Comparison of ENCODE assay signal across 1 cellular context in the genomic region with DNA sequence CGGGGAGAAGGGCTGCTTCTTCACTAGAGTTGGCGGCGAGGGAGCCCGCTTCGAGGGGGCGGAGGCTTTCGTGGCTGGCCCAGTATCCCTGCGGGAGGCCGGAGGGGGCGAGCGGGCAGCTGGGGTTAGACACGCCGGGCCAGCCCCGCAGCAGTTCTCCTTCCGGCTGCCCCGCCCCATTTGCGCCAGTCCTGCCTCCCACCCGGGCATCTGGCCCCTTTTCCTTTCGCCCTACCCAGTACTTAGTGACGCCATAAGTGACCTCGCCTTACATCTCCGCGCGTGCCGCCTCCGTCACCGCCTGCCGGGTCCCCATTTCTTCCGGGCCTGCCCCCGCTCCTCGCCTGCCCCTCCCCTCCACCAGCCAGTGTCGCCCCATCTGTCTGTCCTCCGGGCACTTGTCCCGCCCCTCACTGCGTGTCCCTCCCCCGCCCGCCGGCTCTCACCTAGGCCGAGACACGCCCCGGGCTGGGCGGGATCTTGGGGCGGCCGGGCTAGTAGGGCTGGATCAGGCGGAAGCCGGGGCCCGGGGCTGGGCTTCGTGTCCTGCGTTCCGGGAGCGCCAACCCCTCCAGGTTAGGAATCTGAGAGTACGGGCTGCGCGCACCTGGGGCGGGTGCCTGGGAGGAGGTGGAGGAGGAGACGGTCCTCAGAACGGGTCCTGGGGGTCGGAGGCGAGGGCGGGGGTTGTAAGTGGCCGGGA.
TF ChIP-seq lines count a peak whose summit lies in the region.

No MANE protein-coding gene starts in this region.

TF ChIP-seq in HEK293, 187 proteins besides CTCF, POLR2A, EP300 and RAD21 (continued from another document and continues in another):
- TF ChIP-seq, protein P1, sequence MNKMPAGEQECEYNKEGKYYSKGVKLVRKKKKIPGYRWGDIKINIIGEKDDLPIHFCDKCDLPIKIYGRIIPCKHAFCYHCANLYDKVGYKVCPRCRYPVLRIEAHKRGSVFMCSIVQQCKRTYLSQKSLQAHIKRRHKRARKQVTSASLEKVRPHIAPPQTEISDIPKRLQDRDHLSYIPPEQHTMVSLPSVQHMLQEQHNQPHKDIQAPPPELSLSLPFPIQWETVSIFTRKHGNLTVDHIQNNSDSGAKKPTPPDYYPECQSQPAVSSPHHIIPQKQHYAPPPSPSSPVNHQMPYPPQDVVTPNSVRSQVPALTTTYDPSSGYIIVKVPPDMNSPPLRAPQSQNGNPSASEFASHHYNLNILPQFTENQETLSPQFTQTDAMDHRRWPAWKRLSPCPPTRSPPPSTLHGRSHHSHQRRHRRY (tag by site-specific recombination; IDR thresholded peaks at IDR 0.05): no peak
- peak; percentile 57 for TF ChIP-seq YY2 (tag by site-specific recombination; IDR thresholded peaks at IDR 0.05)
- peak; percentile 94 for TF ChIP-seq ZNF341 (tag by site-specific recombination; IDR thresholded peaks at IDR 0.05; ENCODE audit: low read depth)
- TF ChIP-seq, protein P2, sequence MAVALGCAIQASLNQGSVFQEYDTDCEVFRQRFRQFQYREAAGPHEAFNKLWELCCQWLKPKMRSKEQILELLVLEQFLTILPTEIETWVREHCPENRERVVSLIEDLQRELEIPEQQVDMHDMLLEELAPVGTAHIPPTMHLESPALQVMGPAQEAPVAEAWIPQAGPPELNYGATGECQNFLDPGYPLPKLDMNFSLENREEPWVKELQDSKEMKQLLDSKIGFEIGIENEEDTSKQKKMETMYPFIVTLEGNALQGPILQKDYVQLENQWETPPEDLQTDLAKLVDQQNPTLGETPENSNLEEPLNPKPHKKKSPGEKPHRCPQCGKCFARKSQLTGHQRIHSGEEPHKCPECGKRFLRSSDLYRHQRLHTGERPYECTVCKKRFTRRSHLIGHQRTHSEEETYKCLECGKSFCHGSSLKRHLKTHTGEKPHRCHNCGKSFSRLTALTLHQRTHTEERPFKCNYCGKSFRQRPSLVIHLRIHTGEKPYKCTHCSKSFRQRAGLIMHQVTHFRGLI (tag by site-specific recombination; IDR thresholded peaks at IDR 0.05): peak; percentile 76
- peak; percentile 99 for TF ChIP-seq SP3 (tag by site-specific recombination; IDR thresholded peaks at IDR 0.05)
- no peak for TF ChIP-seq SCRT1 (tag by site-specific recombination; IDR thresholded peaks at IDR 0.05; ENCODE audit: borderline replicate concordance)
- 0 out of 2 replicates have a peak, but pooled peaks have one; percentile 29 for TF ChIP-seq FEZF1 (tag by site-specific recombination; IDR thresholded peaks at IDR 0.05)
- TF ChIP-seq KLF7 (tag by site-specific recombination; IDR thresholded peaks at IDR 0.05; ENCODE audit: borderline replicate concordance): peak; percentile 92
- peak; percentile 72; the same call in 1 of the 2 replicates for TF ChIP-seq ZNF660 (tag by site-specific recombination; IDR thresholded peaks at IDR 0.05)
- TF ChIP-seq, protein P3, sequence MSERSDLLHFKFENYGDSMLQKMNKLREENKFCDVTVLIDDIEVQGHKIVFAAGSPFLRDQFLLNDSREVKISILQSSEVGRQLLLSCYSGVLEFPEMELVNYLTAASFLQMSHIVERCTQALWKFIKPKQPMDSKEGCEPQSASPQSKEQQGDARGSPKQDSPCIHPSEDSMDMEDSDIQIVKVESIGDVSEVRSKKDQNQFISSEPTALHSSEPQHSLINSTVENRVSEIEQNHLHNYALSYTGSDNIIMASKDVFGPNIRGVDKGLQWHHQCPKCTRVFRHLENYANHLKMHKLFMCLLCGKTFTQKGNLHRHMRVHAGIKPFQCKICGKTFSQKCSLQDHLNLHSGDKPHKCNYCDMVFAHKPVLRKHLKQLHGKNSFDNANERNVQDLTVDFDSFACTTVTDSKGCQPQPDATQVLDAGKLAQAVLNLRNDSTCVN (tag by site-specific recombination; optimal IDR thresholded peaks at IDR 0.05): peak; percentile 88
- peak; percentile 95 for TF ChIP-seq GLIS2 (tag by site-specific recombination; IDR thresholded peaks at IDR 0.05)
- peak; percentile 49; the same call in 1 of the 2 replicates for TF ChIP-seq ZNF580 (tag by site-specific recombination; IDR thresholded peaks at IDR 0.05)
- TF ChIP-seq ZXDB (tag by site-specific recombination; IDR thresholded peaks at IDR 0.05): peak; percentile 84; the same call in 1 of the 2 replicates
- peak; percentile 83 for TF ChIP-seq ZBTB11 (tag by site-specific recombination; conservative IDR thresholded peaks at IDR 0.05; ENCODE audit: low read depth)
- TF ChIP-seq ZNF175 (tag by site-specific recombination; IDR thresholded peaks at IDR 0.05): no peak
- peak; percentile 33; the same call in 1 of the 2 replicates for TF ChIP-seq ZNF10 (tag by site-specific recombination; IDR thresholded peaks at IDR 0.05)
- no peak for TF ChIP-seq ZNF549 (tag by site-specific recombination; IDR thresholded peaks at IDR 0.05)
- TF ChIP-seq ZNF121 (tag by site-specific recombination; IDR thresholded peaks at IDR 0.05): no peak
- TF ChIP-seq ZIC2 (tag by site-specific recombination; IDR thresholded peaks at IDR 0.05): peak; percentile 87
- TF ChIP-seq, protein P4, sequence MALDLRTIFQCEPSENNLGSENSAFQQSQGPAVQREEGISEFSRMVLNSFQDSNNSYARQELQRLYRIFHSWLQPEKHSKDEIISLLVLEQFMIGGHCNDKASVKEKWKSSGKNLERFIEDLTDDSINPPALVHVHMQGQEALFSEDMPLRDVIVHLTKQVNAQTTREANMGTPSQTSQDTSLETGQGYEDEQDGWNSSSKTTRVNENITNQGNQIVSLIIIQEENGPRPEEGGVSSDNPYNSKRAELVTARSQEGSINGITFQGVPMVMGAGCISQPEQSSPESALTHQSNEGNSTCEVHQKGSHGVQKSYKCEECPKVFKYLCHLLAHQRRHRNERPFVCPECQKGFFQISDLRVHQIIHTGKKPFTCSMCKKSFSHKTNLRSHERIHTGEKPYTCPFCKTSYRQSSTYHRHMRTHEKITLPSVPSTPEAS (tag by site-specific recombination; IDR thresholded peaks at IDR 0.05): no peak
- peak; percentile 95 for TF ChIP-seq ZNF366 (tag by site-specific recombination; conservative IDR thresholded peaks at IDR 0.05)
- TF ChIP-seq, protein P5, sequence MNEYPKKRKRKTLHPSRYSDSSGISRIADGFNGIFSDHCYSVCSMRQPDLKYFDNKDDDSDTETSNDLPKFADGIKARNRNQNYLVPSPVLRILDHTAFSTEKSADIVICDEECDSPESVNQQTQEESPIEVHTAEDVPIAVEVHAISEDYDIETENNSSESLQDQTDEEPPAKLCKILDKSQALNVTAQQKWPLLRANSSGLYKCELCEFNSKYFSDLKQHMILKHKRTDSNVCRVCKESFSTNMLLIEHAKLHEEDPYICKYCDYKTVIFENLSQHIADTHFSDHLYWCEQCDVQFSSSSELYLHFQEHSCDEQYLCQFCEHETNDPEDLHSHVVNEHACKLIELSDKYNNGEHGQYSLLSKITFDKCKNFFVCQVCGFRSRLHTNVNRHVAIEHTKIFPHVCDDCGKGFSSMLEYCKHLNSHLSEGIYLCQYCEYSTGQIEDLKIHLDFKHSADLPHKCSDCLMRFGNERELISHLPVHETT (tag by site-specific recombination; IDR thresholded peaks at IDR 0.05): peak; percentile 73
- TF ChIP-seq, protein P6, sequence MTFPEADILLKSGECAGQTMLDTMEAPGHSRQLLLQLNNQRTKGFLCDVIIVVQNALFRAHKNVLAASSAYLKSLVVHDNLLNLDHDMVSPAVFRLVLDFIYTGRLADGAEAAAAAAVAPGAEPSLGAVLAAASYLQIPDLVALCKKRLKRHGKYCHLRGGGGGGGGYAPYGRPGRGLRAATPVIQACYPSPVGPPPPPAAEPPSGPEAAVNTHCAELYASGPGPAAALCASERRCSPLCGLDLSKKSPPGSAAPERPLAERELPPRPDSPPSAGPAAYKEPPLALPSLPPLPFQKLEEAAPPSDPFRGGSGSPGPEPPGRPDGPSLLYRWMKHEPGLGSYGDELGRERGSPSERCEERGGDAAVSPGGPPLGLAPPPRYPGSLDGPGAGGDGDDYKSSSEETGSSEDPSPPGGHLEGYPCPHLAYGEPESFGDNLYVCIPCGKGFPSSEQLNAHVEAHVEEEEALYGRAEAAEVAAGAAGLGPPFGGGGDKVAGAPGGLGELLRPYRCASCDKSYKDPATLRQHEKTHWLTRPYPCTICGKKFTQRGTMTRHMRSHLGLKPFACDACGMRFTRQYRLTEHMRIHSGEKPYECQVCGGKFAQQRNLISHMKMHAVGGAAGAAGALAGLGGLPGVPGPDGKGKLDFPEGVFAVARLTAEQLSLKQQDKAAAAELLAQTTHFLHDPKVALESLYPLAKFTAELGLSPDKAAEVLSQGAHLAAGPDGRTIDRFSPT (tag by site-specific recombination; IDR thresholded peaks at IDR 0.05): peak; percentile 97
- peak; percentile 35; the same call in 1 of the 2 replicates for TF ChIP-seq YY1 (tag by site-specific recombination; IDR thresholded peaks at IDR 0.05)
- 0 out of 2 replicates have a peak, but pooled peaks have one; percentile 23 for TF ChIP-seq MYNN (tag by site-specific recombination; IDR thresholded peaks at IDR 0.05; ENCODE audit: borderline replicate concordance)
- peak; percentile 98 for TF ChIP-seq KLF16 (tag by site-specific recombination; IDR thresholded peaks at IDR 0.05)
- peak; percentile 56 for TF ChIP-seq ZBTB17 (tag by site-specific recombination; IDR thresholded peaks at IDR 0.05)
- peak; percentile 99 for TF ChIP-seq PATZ1 (tag by site-specific recombination; IDR thresholded peaks at IDR 0.05)
- TF ChIP-seq IKZF3 (tag by site-specific recombination; IDR thresholded peaks at IDR 0.05): peak; percentile 46; the same call in 1 of the 2 replicates
- TF ChIP-seq ZNF600 (tag by site-specific recombination; IDR thresholded peaks at IDR 0.05): peak; percentile 46; the same call in 1 of the 2 replicates
- TF ChIP-seq KLF8 (tag by site-specific recombination; IDR thresholded peaks at IDR 0.05): peak; percentile 84; the same call in 1 of the 2 replicates
- TF ChIP-seq KLF17 (tag by site-specific recombination; IDR thresholded peaks at IDR 0.05): peak; percentile 98
- TF ChIP-seq, protein P7, sequence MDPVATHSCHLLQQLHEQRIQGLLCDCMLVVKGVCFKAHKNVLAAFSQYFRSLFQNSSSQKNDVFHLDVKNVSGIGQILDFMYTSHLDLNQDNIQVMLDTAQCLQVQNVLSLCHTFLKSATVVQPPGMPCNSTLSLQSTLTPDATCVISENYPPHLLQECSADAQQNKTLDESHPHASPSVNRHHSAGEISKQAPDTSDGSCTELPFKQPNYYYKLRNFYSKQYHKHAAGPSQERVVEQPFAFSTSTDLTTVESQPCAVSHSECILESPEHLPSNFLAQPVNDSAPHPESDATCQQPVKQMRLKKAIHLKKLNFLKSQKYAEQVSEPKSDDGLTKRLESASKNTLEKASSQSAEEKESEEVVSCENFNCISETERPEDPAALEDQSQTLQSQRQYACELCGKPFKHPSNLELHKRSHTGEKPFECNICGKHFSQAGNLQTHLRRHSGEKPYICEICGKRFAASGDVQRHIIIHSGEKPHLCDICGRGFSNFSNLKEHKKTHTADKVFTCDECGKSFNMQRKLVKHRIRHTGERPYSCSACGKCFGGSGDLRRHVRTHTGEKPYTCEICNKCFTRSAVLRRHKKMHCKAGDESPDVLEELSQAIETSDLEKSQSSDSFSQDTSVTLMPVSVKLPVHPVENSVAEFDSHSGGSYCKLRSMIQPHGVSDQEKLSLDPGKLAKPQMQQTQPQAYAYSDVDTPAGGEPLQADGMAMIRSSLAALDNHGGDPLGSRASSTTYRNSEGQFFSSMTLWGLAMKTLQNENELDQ (tag by site-specific recombination; IDR thresholded peaks at IDR 0.05; ENCODE audit: low read depth): no peak
- TF ChIP-seq ZNF37A (tag by site-specific recombination; IDR thresholded peaks at IDR 0.05): no peak
- peak; percentile 10; the same call in 1 of the 2 replicates for TF ChIP-seq ZNF184 (tag by site-specific recombination; IDR thresholded peaks at IDR 0.05)
- no peak for TF ChIP-seq ZNF623 (tag by site-specific recombination; IDR thresholded peaks at IDR 0.05)
